8 cellular contexts compared by ENCODE assay signal in the genomic region with DNA sequence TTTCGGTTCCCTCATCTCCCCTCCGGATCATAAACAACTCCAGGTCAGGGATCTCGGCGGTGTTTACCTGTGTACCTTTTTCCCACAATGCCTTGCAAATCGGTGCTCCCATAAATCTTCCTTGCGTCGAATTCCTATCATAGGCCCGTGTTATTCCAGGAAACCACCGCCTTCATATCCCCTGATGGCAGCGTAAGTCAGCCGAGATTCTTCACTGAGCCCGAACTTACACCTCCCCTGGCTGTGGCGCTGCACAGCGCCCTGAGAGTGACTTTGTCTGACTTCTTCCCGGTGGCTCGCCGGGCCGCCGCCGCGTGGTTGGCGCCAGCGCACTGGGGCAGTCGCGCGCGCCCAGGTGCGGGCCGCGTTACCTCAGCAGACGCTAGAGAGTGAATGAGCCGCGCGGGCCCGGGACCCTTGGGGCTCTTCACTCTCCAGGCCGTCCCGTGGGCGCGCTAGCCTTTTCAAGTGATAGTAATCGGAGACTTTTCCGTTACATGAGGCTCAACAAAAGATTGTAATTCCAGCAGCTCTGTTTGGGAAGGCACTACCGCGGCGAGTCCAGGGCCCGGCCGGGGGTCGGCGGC.
DNase-seq lines count a peak whose midpoint lies in the region; ATAC-seq and TF ChIP-seq lines count a peak whose summit lies in the region.

No MANE protein-coding gene starts in this region.

- CTCF ChIA-PET in CD8-positive, alpha-beta T cell (lab: Charles Lee) = interaction anchor here (0.7 to 4.3 kb wide), 21 partner anchors 9 to 451 kb away, joined by 3 to 29 read pairs (median 5); no protein-coding TSS in a partner anchor
- CTCF ChIA-PET in activated naive CD4-positive, alpha-beta T cell treated with anti-CD3 and anti-CD28 coated beads for 36 hours (lab: Charles Lee) = interaction anchor here (0.7 to 7.5 kb wide), 9 partner anchors 15 to 147 kb away, joined by 3 to 68 read pairs (median 9); no protein-coding TSS in a partner anchor

- H3K4me1 Mint-ChIP-seq in CD8-positive, alpha-beta T cell (ENCODE audit: low read depth) = peaks cover 64% of the 10 kb centered on the region
- peaks cover 40% of the 10 kb centered on the region for H3K4me1 Mint-ChIP-seq in activated naive CD4-positive, alpha-beta T cell treated with anti-CD3 and anti-CD28 coated beads for 36 hours (ENCODE audit: low read depth)

- H3K9me3 ChIP-seq in CD8-positive, alpha-beta T cell (ENCODE audit: low read length) = no peaks in the 10 kb centered on the region
- H3K9me3 ChIP-seq in cardiac muscle cell (ENCODE audit: low read depth) (no peaks in the 10 kb centered on the region), prostate gland (no peaks in the 10 kb centered on the region)

- POLR2A ChIA-PET in CD8-positive, alpha-beta T cell (lab: Charles Lee) = interaction anchor here (0.6 to 5.2 kb wide), 17 partner anchors 10 to 644 kb away, joined by 3 to 91 read pairs (median 6); partner anchors contain the start of gene EML6

- H3K27ac ChIP-seq in CD8-positive, alpha-beta T cell (ENCODE audit: low read depth, low read length) = peak overlapping the region; percentile 81
- H3K27ac ChIP-seq in cardiac muscle cell (peak overlapping the region; percentile 91), prostate gland (peak overlapping the region; percentile 83 to 84)

- peaks cover 33% of the 10 kb centered on the region for H3K4me1 ChIP-seq in CD8-positive, alpha-beta T cell (ENCODE audit: insufficient read depth, low read length)
- H3K4me1 ChIP-seq in cardiac muscle cell (ENCODE audit: low read depth) (peaks cover 52% of the 10 kb centered on the region), prostate gland (replicated peaks) (peaks cover 18% of the 10 kb centered on the region)

- TF ChIP-seq POLR2A in prostate gland (IDR thresholded peaks at IDR 0.05) = peak; percentile 53

- TF ChIP-seq CTCF in CD8-positive, alpha-beta T cell (IDR thresholded peaks at IDR 0.05) = peak; percentile 29
- TF ChIP-seq CTCF in cardiac muscle cell (IDR thresholded peaks at IDR 0.05; ENCODE audit: low read depth, low read length) (no peak), prostate gland (IDR thresholded peaks at IDR 0.05) (peak in 2 of 4 experiments; percentile 26 to 33)

- peak overlapping the region; percentile 94 for H3K4me3 ChIP-seq in CD8-positive, alpha-beta T cell (ENCODE audit: low read depth, low read length)
- H3K4me3 ChIP-seq in cardiac muscle cell (peak overlapping the region; percentile 34), prostate gland (peak overlapping the region; percentile 40 to 43)

- H3K36me3 ChIP-seq in CD8-positive, alpha-beta T cell (ENCODE audit: insufficient read depth, low read length) = no peaks in the 10 kb centered on the region
- H3K36me3 ChIP-seq in cardiac muscle cell (no peaks in the 10 kb centered on the region), prostate gland (no peaks in the 10 kb centered on the region)

- peak; percentile 51 to 85 (median 74) for DNase-seq in CD8-positive, alpha-beta T cell
- DNase-seq in RPMI8226 (peak; percentile 85), cardiac muscle cell (ENCODE audit: low read depth in 1 of 2, low spot score in 1 of 2) (peak; percentile 36 to 78), prostate gland (ENCODE audit: low spot score) (peak; percentile 60), epidermal melanocyte (ENCODE audit: insufficient read length, low spot score) (no peak)
- peak; percentile 74 for DNase-seq in activated naive CD4-positive, alpha-beta T cell treated with anti-CD3 and anti-CD28 coated beads for 36 hours

- peak; percentile 64 for ATAC-seq in CD8-positive, alpha-beta T cell
- peak; percentile 49 for ATAC-seq in GM19452 (IDR thresholded peaks at IDR 0.05; ENCODE audit: unreplicated experiment)
- peak; percentile 43 for ATAC-seq in HG03565 (IDR thresholded peaks at IDR 0.05; ENCODE audit: unreplicated experiment)

- no peaks in the 10 kb centered on the region for H3K27me3 Mint-ChIP-seq in CD8-positive, alpha-beta T cell (ENCODE audit: low read depth)
- H3K27me3 Mint-ChIP-seq in activated naive CD4-positive, alpha-beta T cell treated with anti-CD3 and anti-CD28 coated beads for 36 hours (ENCODE audit: low read depth) = no peaks in the 10 kb centered on the region

- intact Hi-C loops in CD8-positive, alpha-beta T cell (cut with DNase I, micrococcal nuclease) = loop anchor here (1.0 to 10.0 kb wide), 9 partner anchors 15 to 860 kb away; partner anchors contain the start of genes ACYP2 (in 1 of the 2), CCDC88A (in 1 of the 2) and EML6 (in 1 of the 2)
- intact Hi-C loops in activated naive CD4-positive, alpha-beta T cell treated with anti-CD3 and anti-CD28 coated beads for 36 hours (cut with micrococcal nuclease) = loop anchor here (1.0 to 5.0 kb wide), 10 partner anchors 11 to 1060 kb away; partner anchors contain the start of genes CHAC2, CLHC1, EML6 and PPP4R3B
- intact Hi-C loops in prostate gland (cut with DNase I) = loop anchor here (5.0 kb wide), 1 partner anchor 80 kb away; no protein-coding TSS in a partner anchor

- peaks cover 28% of the 10 kb centered on the region for H3K36me3 Mint-ChIP-seq in CD8-positive, alpha-beta T cell
- peaks cover 20% of the 10 kb centered on the region for H3K36me3 Mint-ChIP-seq in activated naive CD4-positive, alpha-beta T cell treated with anti-CD3 and anti-CD28 coated beads for 36 hours (ENCODE audit: low read depth)

- peak overlapping the region; percentile 90 for H3K27ac Mint-ChIP-seq in CD8-positive, alpha-beta T cell
- H3K27ac Mint-ChIP-seq in activated naive CD4-positive, alpha-beta T cell treated with anti-CD3 and anti-CD28 coated beads for 36 hours = peak overlapping the region; percentile 68

- peak overlapping the region; percentile 98 for H3K4me3 Mint-ChIP-seq in CD8-positive, alpha-beta T cell
- peak overlapping the region; percentile 87 for H3K4me3 Mint-ChIP-seq in activated naive CD4-positive, alpha-beta T cell treated with anti-CD3 and anti-CD28 coated beads for 36 hours

- no peaks in the 10 kb centered on the region for H3K27me3 ChIP-seq in CD8-positive, alpha-beta T cell (ENCODE audit: insufficient read depth, low read length)
- H3K27me3 ChIP-seq in cardiac muscle cell (no peaks in the 10 kb centered on the region), prostate gland (replicated peaks; ENCODE audit: insufficient read depth) (no peaks in the 10 kb centered on the region)

- H3K9me3 Mint-ChIP-seq in CD8-positive, alpha-beta T cell = no peaks in the 10 kb centered on the region
- no peaks in the 10 kb centered on the region for H3K9me3 Mint-ChIP-seq in activated naive CD4-positive, alpha-beta T cell treated with anti-CD3 and anti-CD28 coated beads for 36 hours

- 4% methylated on average over 42 of the region's 48 CpGs for WGBS in prostate gland

Comparison
In these comparisons a context has a peak if more than half of its experiments do, and no peak if none do; other contexts are left out.
1. H3K4me3 ChIP-seq: peak in every context shown above with its lines; median percentile 94 in CD8-positive, alpha-beta T cell; 42 in prostate gland; 34 in cardiac muscle cell.